In genomic region chr16:69133555-69133954, GRCh38 we compare ENCODE assay signal across 10 cellular contexts. TPM values are rescaled to one million over a fixed set of nuclear protein-coding genes. Genes with fewer than 3 reads are reported as not detected.
A peak's percentile ranks its signal among the peaks of the same experiment; 100 is the strongest.
DNase-seq lines count a peak whose midpoint lies in the region; ATAC-seq and TF ChIP-seq lines count a peak whose summit lies in the region.
"Had no signal": no experiment of that assay in that cellular context is flagged by ENCODE, and none has a peak within 500 bp of the region (broad histone marks: within the 10 kb centered on the region; RNA-seq: fewer than 3 reads in every experiment).

No MANE protein-coding gene starts in this region.

- no peak for TF ChIP-seq POLR2A in gastroesophageal sphincter (IDR thresholded peaks at IDR 0.05)
- TF ChIP-seq POLR2A in spleen (IDR thresholded peaks at IDR 0.05): no peak

- H3K27ac ChIP-seq in gastroesophageal sphincter: peak overlapping the region in 1 of 4 donors; percentile 95
- no peak overlapping the region for H3K27ac ChIP-seq in spleen

- intact Hi-C loops in spleen (cut with DNase I; ENCODE audit: low total_unique reads): no loop called here

- H3K4me1 Mint-ChIP-seq in WTC11: peaks cover 40% of the 10 kb centered on the region

- peaks cover 36% of the 10 kb centered on the region for H3K36me3 Mint-ChIP-seq in WTC11

- H3K36me3 ChIP-seq in gastroesophageal sphincter (peaks cover 0 to 31% of the 10 kb centered on the region in 2 donors), spleen (peaks cover 0 to 43% (median 14%) of the 10 kb centered on the region in 6 donors)

- CTCF ChIA-PET in WTC11 (lab: Charles Lee): interaction anchor here (0.5 to 1.3 kb wide), 7 partner anchors 10 to 230 kb away, joined by 3 to 7 read pairs (median 3); no protein-coding TSS in a partner anchor

- no peak for ATAC-seq in WTC11
- no peak for ATAC-seq in gastroesophageal sphincter
- ATAC-seq in GM21447 (IDR thresholded peaks at IDR 0.05; ENCODE audit: unreplicated experiment): no peak
- no peak for ATAC-seq in GM19023 (IDR thresholded peaks at IDR 0.05; ENCODE audit: unreplicated experiment)

- peak overlapping the region; percentile 34; the same call in 1 of the 2 replicates for H3K27ac Mint-ChIP-seq in WTC11

- no peaks in the 10 kb centered on the region for H3K9me3 Mint-ChIP-seq in WTC11

- H3K9me3 ChIP-seq in gastroesophageal sphincter (no peaks in the 10 kb centered on the region), spleen (no peaks in the 10 kb centered on the region)

- H3K4me1 ChIP-seq in gastroesophageal sphincter (peaks cover 0 to 52% (median 19%) of the 10 kb centered on the region in 3 donors), spleen (peaks cover 31 to 67% (median 41%) of the 10 kb centered on the region in 6 donors)

- POLR2A ChIA-PET in WTC11 (lab: Charles Lee): interaction anchor here (0.6 to 1.1 kb wide), 4 partner anchors 14 to 197 kb away, joined by 3 to 7 read pairs (median 4); no protein-coding TSS in a partner anchor

- TF ChIP-seq CTCF in HFF-Myc (IDR thresholded peaks at IDR 0.05; ENCODE audit: low read depth, low read length, missing control alignments) (no peak), WTC11 (IDR thresholded peaks at IDR 0.05) (no peak), gastroesophageal sphincter (IDR thresholded peaks at IDR 0.05) (no peak), spleen (IDR thresholded peaks at IDR 0.05 in 8 of 11, conservative IDR thresholded peaks at IDR 0.05 in 3 of 11) (no peak)

- DNase-seq in HFF-Myc (ENCODE audit: extremely low read depth, low read depth): no peak
- DNase-seq in WTC11 (ENCODE audit: low spot score): no peak
- no peak for DNase-seq in spleen
- DNase-seq in NCI-H187 (lab: John Stamatoyannopoulos, UW): no peak
- DNase-seq in NCI-H748 (lab: John Stamatoyannopoulos, UW; ENCODE audit: unreplicated experiment): no peak
- DNase-seq: left colon, substantia nigra had no signal

- no peaks in the 10 kb centered on the region for H3K27me3 ChIP-seq in gastroesophageal sphincter
- H3K27me3 ChIP-seq in spleen (replicated peaks in 1 of 7): no peaks in the 10 kb centered on the region

- H3K27me3 Mint-ChIP-seq in WTC11 (ENCODE audit: low read depth): no peaks in the 10 kb centered on the region

- WGBS in gastroesophageal sphincter (ENCODE audit: low coverage in 1 of 2), 2 donors: 17 to 31% methylated on average over 1 of the region's 1 CpG
- WGBS in spleen, 5 donors: 31 to 71% (median 38%) methylated on average over 1 of the region's 1 CpG

- TF ChIP-seq EP300 in gastroesophageal sphincter (IDR thresholded peaks at IDR 0.05): no peak

- peak overlapping the region; percentile 96 for H3K4me3 Mint-ChIP-seq in WTC11

- H3K4me3 ChIP-seq in HFF-Myc (replicated peaks; ENCODE audit: low read depth, low read length): peak overlapping the region; percentile 99
- peak overlapping the region; percentile 95 to 97 for H3K4me3 ChIP-seq in gastroesophageal sphincter
- H3K4me3 ChIP-seq in spleen: peak overlapping the region in 6 of 8 donors; percentile 78 to 99 (median 91)

TF ChIP-seq in WTC11, 78 proteins besides CTCF, POLR2A, EP300 and RAD21 (continues in another document):
- TF ChIP-seq AFF4 (CRISPR knock-in tag; IDR thresholded peaks at IDR 0.05; ENCODE audit: borderline replicate concordance) (no peak), GABPB1 (CRISPR knock-in tag; IDR thresholded peaks at IDR 0.05) (no peak), ZNF138 (CRISPR knock-in tag; conservative IDR thresholded peaks at IDR 0.05) (no peak), ZNF396 (CRISPR knock-in tag; IDR thresholded peaks at IDR 0.05; ENCODE audit: borderline replicate concordance) (no peak), USF2 (CRISPR knock-in tag; IDR thresholded peaks at IDR 0.05) (no peak), ZNF671 (CRISPR knock-in tag; IDR thresholded peaks at IDR 0.05) (no peak), SP1 (CRISPR knock-in tag; conservative IDR thresholded peaks at IDR 0.05) (no peak), PREB (CRISPR knock-in tag; IDR thresholded peaks at IDR 0.05; ENCODE audit: borderline replicate concordance) (no peak), ZBTB21 (CRISPR knock-in tag; IDR thresholded peaks at IDR 0.05; ENCODE audit: borderline replicate concordance) (no peak), ELF4 (CRISPR knock-in tag; IDR thresholded peaks at IDR 0.05; ENCODE audit: low read depth) (no peak), ZNF232 (CRISPR knock-in tag; IDR thresholded peaks at IDR 0.05) (no peak)

RNA-seq across cellular contexts. Expression of gene UTP4, which starts 1.1 kb away (rescaled TPM):
- total RNA-seq in WTC11 (2021) (71.0 to 85.7 TPM (median 74.4 TPM) in 3 replicates), gastroesophageal sphincter (10 to 100 TPM; 16.4 to 36.2 (median 25.8) TPM), spleen (10 to 100 TPM; 13.7 to 37.9 (median 25.0) TPM)
- polyA plus RNA-seq in spleen: 10 to 100 TPM; 12.6 to 16.3 (median 15.4) TPM

RNA-seq across cellular contexts. Expression of gene CHTF8, which starts 1.2 kb away (rescaled TPM):
- total RNA-seq in WTC11 (2021) (115 to 134 TPM (median 132 TPM) in 3 replicates), gastroesophageal sphincter (100 to 1,000 TPM in 1 of 4 donors, 10 to 100 TPM in 3; 44.0 to 102 (median 61.9) TPM), spleen (100 to 1,000 TPM in 2 of 7 donors, 10 to 100 TPM in 5; 82.9 to 125 (median 89.2) TPM)
- polyA plus RNA-seq in spleen: 10 to 100 TPM; 46.9 to 75.3 (median 58.9) TPM

RNA-seq across cellular contexts. Expression of gene HAS3, which starts 28.1 kb away (rescaled TPM):
- total RNA-seq in WTC11 (2021) (54.4 to 66.9 TPM (median 56.0 TPM) in 3 replicates), gastroesophageal sphincter (1 to 10 TPM in 2 of 4 donors, under 1 TPM in 2; 0.78 to 3.3 (median 1.2) TPM), spleen (1 to 10 TPM in 1 of 7 donors, under 1 TPM in 6; 0.51 to 2.0 (median 0.77) TPM)
- under 1 TPM; 0.54 to 0.96 (median 0.68) TPM for polyA plus RNA-seq in spleen

RNA-seq across cellular contexts. Expression of gene SNTB2, which starts 53.4 kb away (rescaled TPM):
- total RNA-seq in WTC11 (2021) (21.0 to 23.7 TPM (median 23.7 TPM) in 3 replicates), gastroesophageal sphincter (100 to 1,000 TPM in 1 of 4 donors, 10 to 100 TPM in 3; 39.1 to 137 (median 43.0) TPM), spleen (10 to 100 TPM; 25.7 to 48.5 (median 31.5) TPM)
- polyA plus RNA-seq in spleen: 1 to 10 TPM; 1.9 to 4.4 (median 3.0) TPM

Comparison
In these comparisons a context has a peak if more than half of its experiments do, and no peak if none do; other contexts are left out.
1. RNA of gene HAS3, which starts 28.1 kb away (total RNA-seq): 54.4 to 66.9 TPM in WTC11; 0.78 to 3.3 TPM in gastroesophageal sphincter and 0.51 to 2.0 TPM in spleen; every median in the first group is over 10 times any median in the second.
2. Peak in every context shown above with its lines, with median percentiles within 50 percentile points of each other: H3K4me3 ChIP-seq.